ENCODE assay signal across 19 cellular contexts in the genomic region with DNA sequence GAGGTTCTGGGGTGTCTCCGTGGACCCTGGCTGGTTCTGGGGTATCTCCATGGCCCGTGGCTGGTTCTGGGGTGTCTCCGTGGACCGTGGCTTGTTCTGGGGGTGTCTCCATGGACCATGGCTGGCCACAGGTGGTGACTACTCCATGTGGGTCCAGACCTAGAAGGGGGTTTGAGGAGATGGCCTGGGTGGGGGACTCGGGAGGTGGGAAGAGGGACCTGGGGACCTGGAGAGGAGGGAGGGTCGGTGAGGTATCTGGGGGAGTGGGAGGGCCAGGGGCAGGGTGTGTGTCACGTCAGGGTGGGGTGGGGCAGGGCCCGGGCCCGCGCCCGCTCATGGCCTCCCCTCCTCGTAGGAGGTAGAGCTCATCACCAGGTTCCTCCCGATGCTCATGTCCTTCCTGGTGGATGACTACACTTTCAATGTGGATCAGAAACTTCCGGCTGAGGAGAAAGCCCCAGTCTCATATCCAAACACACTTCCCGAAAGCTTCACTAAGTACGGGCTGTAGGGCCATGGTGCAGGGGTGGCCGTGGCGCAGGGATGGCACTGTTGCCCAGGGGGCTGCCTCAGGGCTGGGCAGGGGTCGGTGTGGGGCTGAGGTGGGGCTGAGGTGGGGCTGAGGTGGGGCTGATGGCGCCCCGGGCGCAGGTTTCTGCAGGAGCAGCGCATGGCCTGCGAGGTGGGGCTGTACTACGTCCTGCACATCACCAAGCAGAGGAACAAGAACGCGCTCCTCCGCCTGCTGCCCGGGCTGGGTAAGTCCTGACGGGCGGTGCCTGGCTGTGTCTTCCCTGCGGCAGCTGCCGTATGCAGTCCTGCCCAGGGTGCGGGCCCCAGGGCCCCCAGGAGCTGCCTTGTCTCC. TPM values are rescaled to one million over a fixed set of nuclear protein-coding genes. Genes with fewer than 3 reads are reported as not detected.
DNase-seq lines count a peak whose midpoint lies in the region; ATAC-seq and TF ChIP-seq lines count a peak whose summit lies in the region.
"Had no signal": no experiment of that assay in that cellular context is flagged by ENCODE, and none has a peak within 500 bp of the region (broad histone marks: within the 10 kb centered on the region; RNA-seq: fewer than 3 reads in every experiment).

No MANE protein-coding gene starts in this region.

- H3K9ac ChIP-seq in mesenchymal stem cell (ENCODE audit: low read length): no peak overlapping the region

- H3K14ac ChIP-seq in mesenchymal stem cell (ENCODE audit: low read length in 2 of 2): peak overlapping the region in 1 of 2 experiments; percentile 47

- no peak for ATAC-seq in GM18868 (IDR thresholded peaks at IDR 0.05; ENCODE audit: unreplicated experiment)
- no peak for ATAC-seq in HG03439 (IDR thresholded peaks at IDR 0.05; ENCODE audit: unreplicated experiment)
- ATAC-seq: Panc1, SK-N-SH treated with all-trans-retinoic acid at 6 μM for 48 hours had no signal

- peak overlapping the region in 1 of 2 experiments; percentile 37 for H3K4ac ChIP-seq in mesenchymal stem cell (ENCODE audit: low read depth in 1 of 2, low read length in 2 of 2)

- H3K18ac ChIP-seq in mesenchymal stem cell (ENCODE audit: low read depth in 1 of 2, low read length in 2 of 2): peak overlapping the region; percentile 9 to 37

- peak overlapping the region; percentile 57 for H4K91ac ChIP-seq in mesenchymal stem cell (ENCODE audit: low read length)

- H3K27me3 ChIP-seq in mesenchymal stem cell (ENCODE audit: control insufficient read depth in 1 of 2, insufficient read depth in 1 of 2, low read length in 2 of 2): no peaks in the 10 kb centered on the region
- H3K27me3 ChIP-seq: BE2C had no signal

- peak overlapping the region; percentile 46 for H4K8ac ChIP-seq in mesenchymal stem cell (ENCODE audit: low read length)

- H2BK5ac ChIP-seq in mesenchymal stem cell (ENCODE audit: low read depth, low read length, poor library complexity, severe bottlenecking): no peak overlapping the region

- peak overlapping the region; percentile 66 for H2BK120ac ChIP-seq in mesenchymal stem cell (ENCODE audit: low read depth, low read length)

- no peak overlapping the region for H2AK5ac ChIP-seq in mesenchymal stem cell (ENCODE audit: low read length, severe bottlenecking)

- peaks cover 45% of the 10 kb centered on the region for H3K79me1 ChIP-seq in mesenchymal stem cell (replicated peaks; ENCODE audit: low read length, poor library complexity, severe bottlenecking)

- H3K36me3 ChIP-seq in mesenchymal stem cell (ENCODE audit: control insufficient read depth in 1 of 2, insufficient read depth in 2 of 2, low read depth in 1 of 2, low read length in 2 of 2): peaks cover 70 to 86% of the 10 kb centered on the region in 2 experiments

- H3K4me2 ChIP-seq in mesenchymal stem cell (ENCODE audit: low read length, poor library complexity, severe bottlenecking): no peak overlapping the region

- H2BK15ac ChIP-seq in mesenchymal stem cell (ENCODE audit: low read depth, poor library complexity, severe bottlenecking): peak overlapping the region; percentile 12

- peak overlapping the region; percentile 99 for H3K27ac ChIP-seq in VCaP
- no peak overlapping the region for H3K27ac ChIP-seq in mesenchymal stem cell (ENCODE audit: low read length, poor library complexity, severe bottlenecking)

- TF ChIP-seq CTCF in VCaP (conservative IDR thresholded peaks at IDR 0.05): no peak

- no peak overlapping the region for H3K23ac ChIP-seq in mesenchymal stem cell (ENCODE audit: low read length in 2 of 2)

- H3K9me3 ChIP-seq in mesenchymal stem cell (ENCODE audit: control insufficient read depth, low read length): no peaks in the 10 kb centered on the region
- H3K9me3 ChIP-seq: BE2C, HAP-1 had no signal

- H2BK12ac ChIP-seq in mesenchymal stem cell (ENCODE audit: low read length in 2 of 2): peak overlapping the region; percentile 69 to 75

- no peak overlapping the region for H2AFZ ChIP-seq in mesenchymal stem cell (ENCODE audit: low read depth, low read length)

- no peak overlapping the region for H3K4me3 ChIP-seq in mesenchymal stem cell (ENCODE audit: insufficient read depth in 1 of 2, low read depth in 1 of 2, low read length in 2 of 2)
- H3K4me3 ChIP-seq: HAP-1 had no signal

- peaks cover 21% of the 10 kb centered on the region for H3K4me1 ChIP-seq in mesenchymal stem cell (ENCODE audit: control insufficient read depth, insufficient read depth, low read depth, low read length)
- H3K4me1 ChIP-seq: BE2C, HAP-1 had no signal

- WGBS in mesenchymal stem cell: 94% methylated on average over 32 of the region's 34 CpGs

- peak; percentile 15 for DNase-seq in activated CD8-positive, alpha-beta memory T cell treated with anti-CD3 and anti-CD28 coated beads, Interleukin-2, amount 50 U/mL, for 4 hours
- no peak for DNase-seq in activated CD8-positive, alpha-beta memory T cell treated with anti-CD3 and anti-CD28 coated beads, Interleukin-2, amount 50 U/mL, for 48 hours
- DNase-seq in mesenchymal stem cell: no peak
- DNase-seq in activated gamma-delta T cell (lab: John Stamatoyannopoulos, UW): no peak
- DNase-seq in HCEC 1CT: no peak
- DNase-seq: 8988T; CD8-positive, alpha-beta memory T cell; DMS79; NCI-H1436 treated with DMSO at 0.1 percent for 48 hours; NCI-H2081 treated with DMSO at 0.1 percent for 48 hours; NCI-H510A treated with DMSO at 0.1 percent for 48 hours; SHP77 treated with DMSO at 0.1 percent for 48 hours had no signal

RNA-seq across cellular contexts. Expression of gene TOR4A, which starts 10.7 kb away (rescaled TPM):
- 30.3 TPM for polyA plus RNA-seq in mesenchymal stem cell (2013, experiment 1 of 2)
- polyA plus RNA-seq in mesenchymal stem cell (2013, experiment 2 of 2): 30.0 TPM

RNA-seq across cellular contexts. Expression of gene NELFB, which starts 11.7 kb away (rescaled TPM):
- polyA plus RNA-seq in mesenchymal stem cell (2013, experiment 1 of 2): 30.5 TPM
- 30.5 TPM for polyA plus RNA-seq in mesenchymal stem cell (2013, experiment 2 of 2)

RNA-seq across cellular contexts. Expression of gene STPG3, which starts 15.7 kb away (rescaled TPM):
- polyA plus RNA-seq in mesenchymal stem cell (2013, experiment 1 of 2): not detected
- not detected for polyA plus RNA-seq in mesenchymal stem cell (2013, experiment 2 of 2)
- polyA plus RNA-seq: CD8-positive, alpha-beta memory T cell had no signal

RNA-seq across cellular contexts. Expression of gene TUBB4B, which starts 25.7 kb away (rescaled TPM):
- 181 TPM for polyA plus RNA-seq in mesenchymal stem cell (2013, experiment 1 of 2)
- polyA plus RNA-seq in mesenchymal stem cell (2013, experiment 2 of 2): 181 TPM

RNA-seq across cellular contexts. Expression of gene NRARP, which starts 35.2 kb away (rescaled TPM):
- 0.76 TPM for polyA plus RNA-seq in mesenchymal stem cell (2013, experiment 1 of 2)
- polyA plus RNA-seq in mesenchymal stem cell (2013, experiment 2 of 2): 0.68 TPM
- polyA plus RNA-seq: CD8-positive, alpha-beta memory T cell had no signal
